Comparison of ENCODE assay signal across 24 cellular contexts in the genomic region with DNA sequence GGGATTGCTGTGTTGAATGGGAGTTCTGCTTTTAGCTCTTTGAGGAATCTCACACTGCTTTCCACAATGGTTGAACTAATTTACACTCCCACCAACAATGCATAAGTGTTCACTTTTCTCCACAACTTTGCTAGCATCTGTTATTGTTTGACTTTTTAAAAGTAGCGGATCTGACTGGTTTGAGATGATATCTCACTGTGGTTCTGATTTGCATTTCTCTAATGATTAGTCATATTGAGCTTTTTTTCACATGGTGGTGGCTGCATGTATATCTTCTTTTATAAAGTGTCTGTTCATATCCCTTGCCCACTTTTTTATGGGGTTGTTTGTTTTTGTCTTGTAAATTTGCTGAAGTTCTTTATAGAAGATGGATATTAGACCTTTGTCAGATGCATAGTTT.
"Had no signal": no experiment of that assay in that cellular context is flagged by ENCODE, and none has a peak within 500 bp of the region (broad histone marks: within the 10 kb centered on the region; RNA-seq: fewer than 3 reads in every experiment).

No MANE protein-coding gene starts in this region.

- H3K36me3 ChIP-seq: MG63, Peyer's patch, SJCRH30 had no signal

- H3K9ac ChIP-seq: KMS-11 had no signal

- H3K27me3 ChIP-seq: MG63, Peyer's patch, SJCRH30 had no signal

- H3K4me1 ChIP-seq: Peyer's patch, SJCRH30 had no signal

- H3K4me3 ChIP-seq: MG63, PC-9, Peyer's patch, SJCRH30 had no signal

- H2AFZ ChIP-seq: PC-9 had no signal

- FAIRE-seq: HepG2 had no signal

- ATAC-seq: HepG2, Right ventricle myocardium inferior, SK-N-SH treated with all-trans-retinoic acid at 6 μM for 48 hours had no signal

- H3K4me2 ChIP-seq: KMS-11, PC-9 had no signal

- DNase-seq: IMR-90, MG63, NCI-H1092, NCI-H1105 treated with DMSO at 0.1 percent for 48 hours, NCI-H1417 treated with DMSO at 0.1 percent for 48 hours, NCI-H187, NCI-H2029, NCI-H2081 treated with DMSO at 0.1 percent for 48 hours, NCI-H2171, NCI-H226, NCI-H446, NCI-H510A, NCI-H524 treated with DMSO at 0.1 percent for 48 hours, NCI-H69, NCI-H774, PC-9, Peyer's patch, SHP77 treated with DMSO at 0.1 percent for 48 hours, SJCRH30, T-helper 1 cell had no signal

- H3K9me3 ChIP-seq: MG63, SJCRH30 had no signal

- H3K27ac ChIP-seq: KMS-11, PC-9, Peyer's patch, SJCRH30 had no signal
